In the genomic region with DNA sequence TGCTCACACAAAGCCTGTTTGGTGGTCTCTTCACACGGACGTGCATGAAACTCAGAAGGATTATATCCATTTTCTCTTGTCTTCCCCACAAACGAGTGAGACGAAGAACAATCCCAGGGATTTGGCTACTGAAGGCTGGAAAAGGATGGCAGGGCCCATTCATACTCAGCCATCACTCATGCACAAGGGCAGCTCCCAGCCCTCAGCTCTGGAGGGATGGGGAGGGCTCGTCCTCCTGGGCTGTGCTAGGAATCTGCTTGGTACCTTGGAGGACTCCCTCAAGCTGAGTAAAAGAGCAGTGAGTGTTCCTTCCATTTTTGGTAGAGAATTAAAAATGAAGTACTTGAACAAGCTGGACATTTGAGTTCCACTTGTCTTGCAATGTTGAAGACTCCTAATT, we compare ENCODE assay signal across 29 cellular contexts.
"Had no signal": no experiment of that assay in that cellular context is flagged by ENCODE, and none has a peak within 500 bp of the region (broad histone marks: within the 10 kb centered on the region; RNA-seq: fewer than 3 reads in every experiment).

No MANE protein-coding gene starts in this region.

- H3K27me3 ChIP-seq: cardiac muscle cell had no signal

- H3K36me3 Mint-ChIP-seq: activated naive CD8-positive, alpha-beta T cell; brain had no signal

- H3K27me3 Mint-ChIP-seq: activated CD4-positive, alpha-beta T cell treated with anti-CD3 and anti-CD28 coated beads for 36 hours; activated naive CD8-positive, alpha-beta T cell had no signal

- H3K9me3 ChIP-seq: SJCRH30, SK-N-SH had no signal

- ATAC-seq: activated CD4-positive, alpha-beta T cell treated with anti-CD3 and anti-CD28 coated beads for 36 hours; activated T-helper 17 cell treated with anti-CD3 and anti-CD28 coated beads, Interleukin-2, amount 50 U/mL, for 72 hours; Panc1 had no signal

- H3K27ac Mint-ChIP-seq: activated CD4-positive, alpha-beta memory T cell treated with anti-CD3 and anti-CD28 coated beads, Interleukin-2, amount 10 ng/mL, durations not matched to agents 7 days and 5 days; activated CD4-positive, alpha-beta T cell treated with anti-CD3 and anti-CD28 coated beads for 36 hours; activated naive CD4-positive, alpha-beta T cell treated with anti-CD3 and anti-CD28 coated beads for 36 hours; activated naive CD8-positive, alpha-beta T cell; activated T-helper 17 cell treated with anti-CD3 and anti-CD28 coated beads, Interleukin-2, amount 50 U/mL, for 72 hours; brain had no signal

- H3K36me3 ChIP-seq: cardiac muscle cell had no signal

- H3K4me1 Mint-ChIP-seq: brain had no signal

- H3K4me3 Mint-ChIP-seq: activated CD4-positive, alpha-beta memory T cell treated with anti-CD3 and anti-CD28 coated beads, Interleukin-2, amount 10 ng/mL, durations not matched to agents 7 days and 5 days; activated CD4-positive, alpha-beta T cell treated with anti-CD3 and anti-CD28 coated beads for 36 hours; activated naive CD4-positive, alpha-beta T cell treated with anti-CD3 and anti-CD28 coated beads for 36 hours; activated naive CD8-positive, alpha-beta T cell; activated T-helper 17 cell treated with anti-CD3 and anti-CD28 coated beads, Interleukin-2, amount 50 U/mL, for 72 hours; brain had no signal

- H3K4me1 ChIP-seq: SJCRH30 had no signal

- H3K4me3 ChIP-seq: cardiac muscle cell, SJCRH30 had no signal

- H3K9ac ChIP-seq: SK-N-SH had no signal

- H3K27ac ChIP-seq: cardiac muscle cell, RWPE1, SJCRH30, VCaP had no signal

- DNase-seq: activated CD4-positive, alpha-beta memory T cell treated with anti-CD3 and anti-CD28 coated beads, Interleukin-2, amount 10 ng/mL, durations not matched to agents 7 days and 5 days; activated CD4-positive, alpha-beta T cell treated with anti-CD3 and anti-CD28 coated beads for 36 hours; activated CD4-positive, alpha-beta T cell treated with anti-CD3 and anti-CD28 coated beads, Interleukin-2, amount 50 U/mL, for 1 hour; activated gamma-delta T cell; activated naive CD4-positive, alpha-beta T cell treated with anti-CD3 and anti-CD28 coated beads for 36 hours; activated T-cell treated with anti-CD3 and anti-CD28 coated beads for 4 hours; activated T-cell treated with anti-CD3 and anti-CD28 coated beads, Interleukin-2, amount 50 U/mL, for 48 hours; amygdala; KG1; NCI-H1092; NCI-H1417; NCI-H2029; NCI-H2107; NCI-H2171 treated with DMSO at 0.1 percent for 48 hours; NCI-H345; NCI-H510A; NCI-H526 treated with DMSO at 0.1 percent for 48 hours; NCI-H82; Right ventricle myocardium superior; SJCRH30; SK-N-SH; T-helper 1 cell had no signal

- H3K4me2 ChIP-seq: SK-N-SH had no signal

- H3K9me3 Mint-ChIP-seq: activated CD4-positive, alpha-beta memory T cell treated with anti-CD3 and anti-CD28 coated beads, Interleukin-2, amount 10 ng/mL, durations not matched to agents 7 days and 5 days; activated naive CD4-positive, alpha-beta T cell treated with anti-CD3 and anti-CD28 coated beads for 36 hours; activated T-helper 17 cell treated with anti-CD3 and anti-CD28 coated beads, Interleukin-2, amount 50 U/mL, for 72 hours; brain had no signal
